In genomic region chr10:48574322-48574796, GRCh38 we compare ENCODE assay signal across 29 cellular contexts. TPM values are rescaled to one million over a fixed set of nuclear protein-coding genes. Genes with fewer than 3 reads are reported as not detected.
A peak's percentile ranks its signal among the peaks of the same experiment; 100 is the strongest.
DNase-seq lines count a peak whose midpoint lies in the region; ATAC-seq, FAIRE-seq and TF ChIP-seq lines count a peak whose summit lies in the region.
"Had no signal": no experiment of that assay in that cellular context is flagged by ENCODE, and none has a peak within 500 bp of the region (broad histone marks: within the 10 kb centered on the region; RNA-seq: fewer than 3 reads in every experiment).

No MANE protein-coding gene starts in this region.

- H3K4me3 ChIP-seq in Karpas-422 (ENCODE audit: low read length), result peak overlapping the region; percentile 42; the same call in 1 of the 2 replicates
- H3K4me3 ChIP-seq in SU-DHL-6 (ENCODE audit: insufficient read depth, low read length, poor library complexity, severe bottlenecking), result peak overlapping the region; percentile 36
- H3K4me3 ChIP-seq in neural progenitor cell, result no peak overlapping the region
- H3K4me3 ChIP-seq: prostate gland, SJCRH30, thyroid gland had no signal

- peak overlapping the region; percentile 38 for H3K9ac ChIP-seq in Karpas-422 (ENCODE audit: low read length)
- H3K9ac ChIP-seq in SU-DHL-6 (ENCODE audit: low read length), result peak overlapping the region; percentile 53
- H3K9ac ChIP-seq in neural progenitor cell, result no peak overlapping the region

- CTCF ChIA-PET in activated CD8-positive, alpha-beta T cell treated with anti-CD3 and anti-CD28 coated beads, Interleukin-2, amount 10 ng/mL, durations not matched to agents 7 days and 5 days (lab: Charles Lee), result interaction anchor here (1.5 to 2.3 kb wide), 2 partner anchors 24 to 82 kb away, joined by 3 to 10 read pairs; no protein-coding TSS in a partner anchor

- H3K27me3 ChIP-seq in Karpas-422 (ENCODE audit: low read length) (no peaks in the 10 kb centered on the region), SU-DHL-6 (ENCODE audit: low read length) (no peaks in the 10 kb centered on the region), neural progenitor cell (no peaks in the 10 kb centered on the region)
- H3K27me3 ChIP-seq: SJCRH30, thyroid gland had no signal

- H3K4me3 Mint-ChIP-seq in naive B cell, result peak overlapping the region; percentile 63 to 95 (median 84)
- H3K4me3 Mint-ChIP-seq in activated CD8-positive, alpha-beta T cell treated with anti-CD3 and anti-CD28 coated beads, Interleukin-2, amount 10 ng/mL, durations not matched to agents 7 days and 5 days, result no peak overlapping the region
- no peak overlapping the region for H3K4me3 Mint-ChIP-seq in neural progenitor cell
- H3K4me3 Mint-ChIP-seq: activated CD4-positive, alpha-beta T cell treated with anti-CD3 and anti-CD28 coated beads, Interleukin-2, amount 10 ng/mL, durations not matched to agents 24 days and 14 days; activated naive CD4-positive, alpha-beta T cell treated with anti-CD3 and anti-CD28 coated beads, Interleukin-2, amount 50 U/mL, for 24 hours; activated T-helper 1 cell treated with anti-CD3 and anti-CD28 coated beads, Interleukin-12 subunit alpha, Interleukin-12 subunit beta, Interleukin-2, Interleukin-4 antibody, amounts not matched to agents 30 ng/mL and 10 ng/mL and 1 ng/mL, durations not matched to agents 14 hours and 24 hours and 36 hours; neural crest cell had no signal

- H3K27ac Mint-ChIP-seq in naive B cell (peak overlapping the region; percentile 84 to 99 (median 98)), neural progenitor cell (no peak overlapping the region)
- no peak overlapping the region for H3K27ac Mint-ChIP-seq in activated CD8-positive, alpha-beta T cell treated with anti-CD3 and anti-CD28 coated beads, Interleukin-2, amount 10 ng/mL, durations not matched to agents 7 days and 5 days
- H3K27ac Mint-ChIP-seq: activated CD4-positive, alpha-beta T cell treated with anti-CD3 and anti-CD28 coated beads, Interleukin-2, amount 10 ng/mL, durations not matched to agents 24 days and 14 days; activated naive CD4-positive, alpha-beta T cell treated with anti-CD3 and anti-CD28 coated beads, Interleukin-2, amount 50 U/mL, for 24 hours; activated T-helper 1 cell treated with anti-CD3 and anti-CD28 coated beads, Interleukin-12 subunit alpha, Interleukin-12 subunit beta, Interleukin-2, Interleukin-4 antibody, amounts not matched to agents 30 ng/mL and 10 ng/mL and 1 ng/mL, durations not matched to agents 14 hours and 24 hours and 36 hours had no signal

- H3F3A ChIP-seq in SU-DHL-6 (ENCODE audit: insufficient read depth) (peaks cover 51% of the 10 kb centered on the region), neural progenitor cell (ENCODE audit: low read depth) (peaks cover 4% of the 10 kb centered on the region)

- H3K9me3 ChIP-seq in Karpas-422 (ENCODE audit: low read length), result no peaks in the 10 kb centered on the region
- H3K9me3 ChIP-seq in SU-DHL-6 (ENCODE audit: insufficient read depth, low read length), result no peaks in the 10 kb centered on the region
- H3K9me3 ChIP-seq in neural progenitor cell (ENCODE audit: low read depth), result no peaks in the 10 kb centered on the region
- H3K9me3 ChIP-seq: prostate gland, SJCRH30, thyroid gland had no signal

- TF ChIP-seq POLR2A in GM12891 (IDR thresholded peaks at IDR 0.05; ENCODE audit: low read depth, low read length), result no peak

- ATAC-seq in naive B cell (ENCODE audit: low read depth in 2 of 2), result peak; percentile 65 to 73
- ATAC-seq in activated CD8-positive, alpha-beta T cell treated with anti-CD3 and anti-CD28 coated beads, Interleukin-2, amount 10 ng/mL, durations not matched to agents 7 days and 5 days, result no peak
- ATAC-seq: left ventricle myocardium superior, PC-3 had no signal

- H3K4me1 ChIP-seq in Karpas-422 (ENCODE audit: low read length), result peaks cover 62% of the 10 kb centered on the region
- peaks cover 9% of the 10 kb centered on the region for H3K4me1 ChIP-seq in neural progenitor cell
- H3K4me1 ChIP-seq: prostate gland, SJCRH30, thyroid gland had no signal

- H3K27ac ChIP-seq in Karpas-422 (ENCODE audit: low read length) (peak overlapping the region; percentile 84), SU-DHL-6 (ENCODE audit: low read depth, low read length) (peak overlapping the region; percentile 98), neural progenitor cell (no peak overlapping the region)
- H3K27ac ChIP-seq: prostate gland, SJCRH30, thyroid gland had no signal

- DNase-seq in GM12891 (ENCODE audit: insufficient read length, low spot score), result no peak
- peak; percentile 83 for DNase-seq in Karpas-422
- peak; percentile 72 for DNase-seq in naive B cell
- no peak for DNase-seq in NCI-H2029 (lab: John Stamatoyannopoulos, UW)
- DNase-seq in activated CD8-positive, alpha-beta T cell treated with anti-CD3 and anti-CD28 coated beads, Interleukin-2, amount 10 ng/mL, durations not matched to agents 7 days and 5 days, result no peak
- DNase-seq in neural progenitor cell (ENCODE audit: low spot score), result no peak
- no peak for DNase-seq in HT-29 (ENCODE audit: low spot score)
- DNase-seq: activated CD4-positive, alpha-beta T cell treated with anti-CD3 and anti-CD28 coated beads, Interleukin-2, amount 10 ng/mL, durations not matched to agents 24 days and 14 days; cerebellar nuclear complex; GF-D8; GOT3; hypothalamus; IMR-90; left ventricle myocardium superior; MM.1S; NCI-H1694 treated with DMSO at 0.1 percent for 48 hours; NCI-H2227 treated with DMSO at 0.1 percent for 48 hours; PC-3; SJCRH30; thyroid gland had no signal

- H3K36me3 Mint-ChIP-seq in naive B cell (peaks cover 0 to 13% of the 10 kb centered on the region in 2 donors), neural progenitor cell (no peaks in the 10 kb centered on the region)
- no peaks in the 10 kb centered on the region for H3K36me3 Mint-ChIP-seq in activated CD8-positive, alpha-beta T cell treated with anti-CD3 and anti-CD28 coated beads, Interleukin-2, amount 10 ng/mL, durations not matched to agents 7 days and 5 days (ENCODE audit: low read depth)
- H3K36me3 Mint-ChIP-seq: activated naive CD4-positive, alpha-beta T cell treated with anti-CD3 and anti-CD28 coated beads, Interleukin-2, amount 50 U/mL, for 24 hours had no signal

- TF ChIP-seq CTCF in SU-DHL-6 (IDR thresholded peaks at IDR 0.05; ENCODE audit: insufficient read depth, low read length, poor library complexity, severe bottlenecking), result no peak
- no peak for TF ChIP-seq CTCF in neural progenitor cell (IDR thresholded peaks at IDR 0.05)

- H3K4me2 ChIP-seq in Karpas-422 (ENCODE audit: low read depth, low read length, poor library complexity, severe bottlenecking), result peak overlapping the region; percentile 63
- peak overlapping the region; percentile 76 for H3K4me2 ChIP-seq in SU-DHL-6 (ENCODE audit: low read depth, low read length, poor library complexity, severe bottlenecking)
- H3K4me2 ChIP-seq in neural progenitor cell, result no peak overlapping the region

- no peaks in the 10 kb centered on the region for H3K79me2 ChIP-seq in Karpas-422 (ENCODE audit: low read length)
- no peaks in the 10 kb centered on the region for H3K79me2 ChIP-seq in SU-DHL-6 (ENCODE audit: insufficient read depth, low read length)
- H3K79me2 ChIP-seq in neural progenitor cell (ENCODE audit: low read depth), result no peaks in the 10 kb centered on the region

- FAIRE-seq in GM12891 (lab: Jason Lieb, UNC), result peak; percentile 35
- FAIRE-seq: astrocyte, frontal cortex, islet of Langerhans had no signal

- no peaks in the 10 kb centered on the region for H3K9me2 ChIP-seq in Karpas-422 (replicated peaks; ENCODE audit: insufficient read depth, low read length)
- no peaks in the 10 kb centered on the region for H3K9me2 ChIP-seq in SU-DHL-6 (replicated peaks; ENCODE audit: insufficient read depth, low read length)

- H3K4me1 Mint-ChIP-seq in naive B cell, result peaks cover 79 to 93% (median 91%) of the 10 kb centered on the region in 3 donors
- no peaks in the 10 kb centered on the region for H3K4me1 Mint-ChIP-seq in activated CD8-positive, alpha-beta T cell treated with anti-CD3 and anti-CD28 coated beads, Interleukin-2, amount 10 ng/mL, durations not matched to agents 7 days and 5 days (ENCODE audit: low read depth)
- peaks cover 4% of the 10 kb centered on the region for H3K4me1 Mint-ChIP-seq in neural progenitor cell
- H3K4me1 Mint-ChIP-seq: activated CD4-positive, alpha-beta T cell treated with anti-CD3 and anti-CD28 coated beads, Interleukin-2, amount 10 ng/mL, durations not matched to agents 24 days and 14 days; activated naive CD4-positive, alpha-beta T cell treated with anti-CD3 and anti-CD28 coated beads, Interleukin-2, amount 50 U/mL, for 24 hours had no signal

- H2AFZ ChIP-seq in Karpas-422 (ENCODE audit: low read length) (peak overlapping the region; percentile 17; the same call in 1 of the 2 replicates), SU-DHL-6 (ENCODE audit: low read depth, low read length, severe bottlenecking) (no peak overlapping the region), neural progenitor cell (replicated peaks) (no peak overlapping the region)

- H4K20me1 ChIP-seq in Karpas-422 (ENCODE audit: insufficient read depth, low read depth, low read length) (no peaks in the 10 kb centered on the region), SU-DHL-6 (ENCODE audit: low read depth, low read length) (no peaks in the 10 kb centered on the region), neural progenitor cell (ENCODE audit: low read depth) (no peaks in the 10 kb centered on the region)

- H3K9me3 Mint-ChIP-seq in naive B cell (peaks cover 0 to 7% (median 3%) of the 10 kb centered on the region in 7 donors), neural progenitor cell (no peaks in the 10 kb centered on the region)
- H3K9me3 Mint-ChIP-seq in activated CD8-positive, alpha-beta T cell treated with anti-CD3 and anti-CD28 coated beads, Interleukin-2, amount 10 ng/mL, durations not matched to agents 7 days and 5 days (ENCODE audit: insufficient read depth), result no peaks in the 10 kb centered on the region
- H3K9me3 Mint-ChIP-seq: activated CD4-positive, alpha-beta T cell treated with anti-CD3 and anti-CD28 coated beads, Interleukin-2, amount 10 ng/mL, durations not matched to agents 24 days and 14 days; activated naive CD4-positive, alpha-beta T cell treated with anti-CD3 and anti-CD28 coated beads, Interleukin-2, amount 50 U/mL, for 24 hours; activated T-helper 1 cell treated with anti-CD3 and anti-CD28 coated beads, Interleukin-12 subunit alpha, Interleukin-12 subunit beta, Interleukin-2, Interleukin-4 antibody, amounts not matched to agents 30 ng/mL and 10 ng/mL and 1 ng/mL, durations not matched to agents 14 hours and 24 hours and 36 hours; neural crest cell had no signal

- H3K27me3 Mint-ChIP-seq in naive B cell (no peaks in the 10 kb centered on the region), neural progenitor cell (ENCODE audit: insufficient read depth, low read depth) (no peaks in the 10 kb centered on the region)
- peaks cover 20% of the 10 kb centered on the region for H3K27me3 Mint-ChIP-seq in activated CD8-positive, alpha-beta T cell treated with anti-CD3 and anti-CD28 coated beads, Interleukin-2, amount 10 ng/mL, durations not matched to agents 7 days and 5 days (ENCODE audit: low read depth)

- POLR2A ChIA-PET in activated CD8-positive, alpha-beta T cell treated with anti-CD3 and anti-CD28 coated beads, Interleukin-2, amount 10 ng/mL, durations not matched to agents 7 days and 5 days (lab: Charles Lee), result no interaction called here

- no peaks in the 10 kb centered on the region for H3K36me3 ChIP-seq in Karpas-422 (ENCODE audit: insufficient read depth, low read length)
- H3K36me3 ChIP-seq in SU-DHL-6 (ENCODE audit: low read length), result no peaks in the 10 kb centered on the region
- H3K36me3 ChIP-seq in neural progenitor cell, result no peaks in the 10 kb centered on the region
- H3K36me3 ChIP-seq: prostate gland, SJCRH30, thyroid gland had no signal

RNA-seq across cellular contexts. Expression of gene ARHGAP22, which starts 30.5 kb away (rescaled TPM):
- polyA plus RNA-seq in GM12891 (2012; ENCODE audit: low read depth, missing spikeins), result 0.19 TPM
- total RNA-seq in Karpas-422 (2014; rRNA removed; shearing (Covaris generic); ENCODE audit: low replicate concordance), result 0.07 and 6.1 TPM in 2 replicates
- 1 to 10 TPM; 2.8 to 9.2 (median 5.8) TPM for polyA plus RNA-seq in naive B cell (ENCODE audit: low read depth in 6 of 6)
- total RNA-seq in activated CD8-positive, alpha-beta T cell treated with anti-CD3 and anti-CD28 coated beads, Interleukin-2, amount 10 ng/mL, durations not matched to agents 7 days and 5 days, result not detected
- 1.7 and 5.1 TPM in 2 replicates for total RNA-seq in neural progenitor cell (ENCODE audit: low replicate concordance)
- total RNA-seq in HT-29 (2014; rRNA removed; shearing (Covaris generic)), result 0.10 and 0.39 TPM in 2 replicates
- total RNA-seq: activated CD4-positive, alpha-beta T cell treated with anti-CD3 and anti-CD28 coated beads, Interleukin-2, amount 10 ng/mL, durations not matched to agents 24 days and 14 days; SJCRH30; T-helper 1 cell treated with Interleukin-12 subunit alpha and Interleukin-12 subunit beta and Interleukin-4 antibody, amounts not matched to agents 30 ng/mL and 1 ng/mL, for 36 hours had no signal

Comparison
In these comparisons a context has a peak if more than half of its experiments do, and no peak if none do; other contexts are left out.
1. DNase-seq: peak in Karpas-422 (single experiment) and naive B cell (single experiment); none in GM12891 (single experiment), NCI-H2029 (single experiment), activated CD8-positive, alpha-beta T cell treated with anti-CD3 and anti-CD28 coated beads, Interleukin-2, amount 10 ng/mL, durations not matched to agents 7 days and 5 days (single experiment), neural progenitor cell (single experiment) and HT-29 (single experiment).
2. H3K27ac Mint-ChIP-seq: peak in naive B cell (6 of 6); none in activated CD8-positive, alpha-beta T cell treated with anti-CD3 and anti-CD28 coated beads, Interleukin-2, amount 10 ng/mL, durations not matched to agents 7 days and 5 days (single experiment) and neural progenitor cell (single experiment).
3. H3K4me3 Mint-ChIP-seq: peak in naive B cell (8 of 8); none in activated CD8-positive, alpha-beta T cell treated with anti-CD3 and anti-CD28 coated beads, Interleukin-2, amount 10 ng/mL, durations not matched to agents 7 days and 5 days (single experiment) and neural progenitor cell (single experiment).